8 cellular contexts compared by ENCODE assay signal in the genomic region with DNA sequence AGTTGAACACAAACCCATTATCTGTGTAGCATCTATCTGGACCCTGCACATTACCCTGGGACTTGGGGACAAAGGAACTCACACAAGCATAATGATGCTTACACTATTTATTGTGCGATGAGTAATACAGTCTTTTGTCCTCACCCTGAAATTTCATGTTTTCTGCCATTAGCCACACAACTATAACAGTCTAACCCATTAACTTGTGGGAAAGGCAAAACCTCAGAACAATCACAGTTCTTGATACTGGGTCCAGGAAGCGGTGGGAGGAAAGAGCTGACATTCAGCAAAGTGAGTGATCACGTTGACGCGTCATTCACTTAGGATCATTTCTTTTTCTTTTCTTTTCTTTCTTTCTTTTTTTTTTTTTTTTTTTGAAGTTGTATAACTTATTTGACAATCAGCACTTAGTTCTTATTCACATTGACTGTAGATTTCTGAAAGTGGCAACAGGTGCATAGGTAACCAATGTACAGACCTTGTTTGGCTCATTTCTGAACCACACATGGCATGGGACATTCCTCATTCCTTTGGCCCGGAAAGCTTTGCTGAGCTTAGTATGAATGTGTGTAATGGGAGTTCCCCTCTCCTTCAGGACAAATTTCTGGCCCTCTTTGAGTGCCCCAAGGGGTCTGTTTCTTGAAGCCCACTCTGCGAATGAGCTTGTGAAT.
A peak's percentile ranks its signal among the peaks of the same experiment; 100 is the strongest.
DNase-seq lines count a peak whose midpoint lies in the region; ATAC-seq and TF ChIP-seq lines count a peak whose summit lies in the region.
"Had no signal": no experiment of that assay in that cellular context is flagged by ENCODE, and none has a peak within 500 bp of the region (broad histone marks: within the 10 kb centered on the region; RNA-seq: fewer than 3 reads in every experiment).

No MANE protein-coding gene starts in this region.

- intact Hi-C loops in dorsolateral prefrontal cortex (cut with DNase I), result no loop called here
- intact Hi-C loops in cardiac septum (cut with DNase I), result no loop called here

- peaks cover 7 to 23% (median 22%) of the 10 kb centered on the region in 3 donors for H3K4me1 Mint-ChIP-seq in naive B cell

- no peak for DNase-seq in naive B cell
- DNase-seq in dorsolateral prefrontal cortex, result no peak
- no peak for DNase-seq in cardiac septum (ENCODE audit: low spot score)
- DNase-seq in DMS 273 treated with DMSO at 0.1 percent for 48 hours (lab: John Stamatoyannopoulos, UW), result no peak

- H3K27ac Mint-ChIP-seq in naive B cell, result peak overlapping the region in 5 of 6 donors; percentile 3 to 89 (median 22)
- H3K27ac Mint-ChIP-seq: GM23338 had no signal

- H3K27me3 Mint-ChIP-seq in naive B cell, result peaks cover 5 to 19% (median 17%) of the 10 kb centered on the region in 3 donors

- ATAC-seq in GM18867 (IDR thresholded peaks at IDR 0.05; ENCODE audit: unreplicated experiment) (peak; percentile 53), GM21737 (IDR thresholded peaks at IDR 0.05; ENCODE audit: unreplicated experiment) (peak; percentile 43), HG03571 (IDR thresholded peaks at IDR 0.05; ENCODE audit: unreplicated experiment) (peak; percentile 56), naive B cell (ENCODE audit: low read depth in 2 of 2) (no peak)

- no peak overlapping the region for H3K4me3 Mint-ChIP-seq in naive B cell
- H3K4me3 Mint-ChIP-seq: GM23338 had no signal

- H3K4me3 ChIP-seq in dorsolateral prefrontal cortex, result no peak overlapping the region
- H3K4me3 ChIP-seq: GM23338 had no signal

- H3K27me3 ChIP-seq in dorsolateral prefrontal cortex, result peaks cover 0 to 6% (median 0%) of the 10 kb centered on the region in 45 donors

- no peaks in the 10 kb centered on the region for H3K36me3 Mint-ChIP-seq in naive B cell

- no peak overlapping the region for H3K27ac ChIP-seq in dorsolateral prefrontal cortex

- H3K9me3 Mint-ChIP-seq in naive B cell, result peaks cover 0 to 2% (median 0%) of the 10 kb centered on the region in 7 donors
- H3K9me3 Mint-ChIP-seq: GM23338 had no signal

- TF ChIP-seq CTCF in dorsolateral prefrontal cortex (IDR thresholded peaks at IDR 0.05 in 54 of 56, conservative IDR thresholded peaks at IDR 0.05 in 2 of 56; ENCODE audit: low read depth in 1 of 56, partially characterized antibody in 56 of 56), result no peak

Comparison
In these comparisons a context has a peak if more than half of its experiments do, and no peak if none do; other contexts are left out.
1. ATAC-seq: peak in GM18867 (single experiment), GM21737 (single experiment) and HG03571 (single experiment); none in naive B cell (0 of 2).